ENCODE assay signal across 16 cellular contexts in the genomic region with DNA sequence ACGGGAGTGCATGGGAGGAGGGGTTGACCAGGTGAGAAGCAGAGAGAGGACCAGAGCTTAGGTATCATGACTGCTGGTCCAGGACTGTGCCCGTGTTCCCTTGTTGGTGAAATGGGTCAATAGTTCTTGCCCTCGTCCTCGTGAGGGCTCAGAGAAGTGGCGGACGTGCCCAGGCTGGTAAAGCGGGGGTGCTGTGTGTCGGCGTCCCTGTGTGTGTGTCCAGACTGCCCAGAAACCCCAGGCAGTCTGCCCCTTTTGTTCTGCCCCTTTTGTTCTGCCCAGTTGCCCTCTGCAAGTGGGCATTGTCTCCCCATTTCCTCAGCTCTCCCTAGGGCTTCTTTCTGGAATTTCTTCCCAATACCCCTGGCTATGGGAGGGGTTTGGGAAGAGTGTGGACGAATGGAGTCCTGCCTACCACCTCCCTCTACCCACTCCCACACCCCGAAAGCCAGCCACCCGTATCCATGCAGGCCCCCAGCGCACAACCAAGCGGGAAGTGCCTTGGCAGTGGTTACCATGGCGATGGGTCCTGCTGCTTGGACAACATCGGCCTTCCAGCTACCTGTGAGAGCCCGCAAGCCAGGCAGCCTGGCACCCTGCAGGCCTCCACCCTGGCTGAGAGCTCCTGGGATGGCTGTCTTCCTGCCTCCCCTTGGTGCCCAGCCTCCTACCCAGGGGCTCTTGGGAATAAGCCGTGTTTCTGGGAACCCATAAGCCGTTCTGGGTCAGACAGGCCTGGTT. TPM values are rescaled to one million over a fixed set of nuclear protein-coding genes. Genes with fewer than 3 reads are reported as not detected.
A peak's percentile ranks its signal among the peaks of the same experiment; 100 is the strongest.
DNase-seq lines count a peak whose midpoint lies in the region; ATAC-seq and TF ChIP-seq lines count a peak whose summit lies in the region.
"Had no signal": no experiment of that assay in that cellular context is flagged by ENCODE, and none has a peak within 500 bp of the region (broad histone marks: within the 10 kb centered on the region; RNA-seq: fewer than 3 reads in every experiment).

No MANE protein-coding gene starts in this region.

- H3K27me3 ChIP-seq in A673 (replicated peaks; ENCODE audit: insufficient read depth, low read depth, low read length, poor library complexity) (no peaks in the 10 kb centered on the region), foreskin keratinocyte (no peaks in the 10 kb centered on the region)
- H3K27me3 ChIP-seq: neutrophil, uterus had no signal

- no peaks in the 10 kb centered on the region for H3K9me3 Mint-ChIP-seq in nephron
- no peaks in the 10 kb centered on the region for H3K9me3 Mint-ChIP-seq in activated T-cell treated with anti-CD3 and anti-CD28 coated beads, Interleukin-2, amount 50 U/mL, for 4 hours
- H3K9me3 Mint-ChIP-seq: activated naive CD4-positive, alpha-beta T cell treated with anti-CD3 and anti-CD28 coated beads for 36 hours; effector memory CD8-positive, alpha-beta T cell had no signal

- DNase-seq in A673 (ENCODE audit: low spot score) = no peak
- DNase-seq in M059J (ENCODE audit: low read depth) = peak; percentile 22
- no peak for DNase-seq in activated T-cell treated with anti-CD3 and anti-CD28 coated beads, Interleukin-2, amount 50 U/mL, for 4 hours
- DNase-seq in stimulated activated naive CD4-positive, alpha-beta T cell (lab: John Stamatoyannopoulos, UW) = no peak
- no peak for DNase-seq in activated CD4-positive, alpha-beta T cell treated with anti-CD3 and anti-CD28 coated beads, Interleukin-2, amount 50 U/mL, for 48 hours
- no peak for DNase-seq in foreskin keratinocyte
- DNase-seq: activated CD4-positive, alpha-beta T cell treated with anti-CD3 and anti-CD28 coated beads, Interleukin-2, amount 50 U/mL, for 4 hours; activated naive CD4-positive, alpha-beta T cell treated with anti-CD3 and anti-CD28 coated beads for 36 hours; effector memory CD8-positive, alpha-beta T cell; NCI-H1436 treated with DMSO at 0.1 percent for 48 hours; SIG-M5; uterus had no signal

- peak overlapping the region; percentile 82 for H3K27ac ChIP-seq in A673 (ENCODE audit: low read depth, low read length, poor library complexity, severe bottlenecking)
- H3K27ac ChIP-seq in cingulate gyrus (ENCODE audit: low read depth, low read length) = peak overlapping the region; percentile 22
- H3K27ac ChIP-seq in foreskin keratinocyte = no peak overlapping the region
- H3K27ac ChIP-seq: neutrophil had no signal

- peaks cover 69% of the 10 kb centered on the region for H3K4me1 Mint-ChIP-seq in nephron
- H3K4me1 Mint-ChIP-seq in activated T-cell treated with anti-CD3 and anti-CD28 coated beads, Interleukin-2, amount 50 U/mL, for 4 hours (ENCODE audit: low read depth) = no peaks in the 10 kb centered on the region

- H3K4me3 ChIP-seq in A673 (ENCODE audit: low read depth, low read length, poor library complexity, severe bottlenecking) = no peak overlapping the region
- H3K4me3 ChIP-seq: uterus had no signal

- no peaks in the 10 kb centered on the region for H3K36me3 Mint-ChIP-seq in nephron (ENCODE audit: low read depth)
- no peaks in the 10 kb centered on the region for H3K36me3 Mint-ChIP-seq in activated T-cell treated with anti-CD3 and anti-CD28 coated beads, Interleukin-2, amount 50 U/mL, for 4 hours (ENCODE audit: insufficient read depth)

- H3K36me3 ChIP-seq in A673 (ENCODE audit: insufficient read depth, low read length, poor library complexity, severe bottlenecking) = no peaks in the 10 kb centered on the region
- H3K36me3 ChIP-seq: uterus had no signal

- BruUV-seq in A673 (replicated peaks; lab: Mats Ljungman, UMichigan) = no TSS peak

- CTCF ChIA-PET in A673 (lab: Charles Lee) = no interaction called here

- H3K4me1 ChIP-seq in A673 (ENCODE audit: insufficient read depth, low read length, poor library complexity, severe bottlenecking) (peaks cover 17% of the 10 kb centered on the region), foreskin keratinocyte (no peaks in the 10 kb centered on the region)
- H3K4me1 ChIP-seq: uterus had no signal

- TF ChIP-seq CTCF in A673 (conservative IDR thresholded peaks at IDR 0.05; ENCODE audit: low read depth, low read length) (no peak), nephron (IDR thresholded peaks at IDR 0.05; ENCODE audit: unreplicated experiment in 3 of 3) (no peak), foreskin keratinocyte (conservative IDR thresholded peaks at IDR 0.05) (no peak)

- no peaks in the 10 kb centered on the region for H3K9me3 ChIP-seq in A673 (ENCODE audit: low read depth, low read length, poor library complexity, severe bottlenecking)
- H3K9me3 ChIP-seq: neutrophil, uterus had no signal

- intact Hi-C loops in A673 (cut with micrococcal nuclease; ENCODE audit: unreplicated experiment) = no loop called here

- no peaks in the 10 kb centered on the region for H3K27me3 Mint-ChIP-seq in nephron (ENCODE audit: low read depth)
- no peaks in the 10 kb centered on the region for H3K27me3 Mint-ChIP-seq in activated T-cell treated with anti-CD3 and anti-CD28 coated beads, Interleukin-2, amount 50 U/mL, for 4 hours (ENCODE audit: low read depth)
- H3K27me3 Mint-ChIP-seq: effector memory CD8-positive, alpha-beta T cell had no signal

- no peak for ATAC-seq in activated T-cell treated with anti-CD3 and anti-CD28 coated beads, Interleukin-2, amount 50 U/mL, for 4 hours
- ATAC-seq in foreskin keratinocyte = no peak
- ATAC-seq: effector memory CD8-positive, alpha-beta T cell had no signal

- no peak overlapping the region for H3K4me3 Mint-ChIP-seq in nephron
- no peak overlapping the region for H3K4me3 Mint-ChIP-seq in activated T-cell treated with anti-CD3 and anti-CD28 coated beads, Interleukin-2, amount 50 U/mL, for 4 hours
- H3K4me3 Mint-ChIP-seq: activated naive CD4-positive, alpha-beta T cell treated with anti-CD3 and anti-CD28 coated beads for 36 hours; effector memory CD8-positive, alpha-beta T cell had no signal

- H3K27ac Mint-ChIP-seq in nephron = peak overlapping the region in 2 of 3 experiments; percentile 74 to 76
- H3K27ac Mint-ChIP-seq: activated naive CD4-positive, alpha-beta T cell treated with anti-CD3 and anti-CD28 coated beads for 36 hours; effector memory CD8-positive, alpha-beta T cell had no signal

- POLR2A ChIA-PET in A673 (lab: Charles Lee; ENCODE audit: low non-redundant PET) = no interaction called here

RNA-seq across cellular contexts. Expression of a gene that starts 34.7 kb away (rescaled TPM):
- 5.5 and 5.6 TPM in 2 replicates for total RNA-seq in A673 (2021)
- total RNA-seq in M059J (2014; rRNA removed; shearing (Covaris generic)) = 0.64 and 0.66 TPM in 2 replicates
- under 1 TPM; 0.25 to 0.35 (median 0.34) TPM for total RNA-seq in activated T-cell treated with anti-CD3 and anti-CD28 coated beads, Interleukin-2, amount 50 U/mL, for 4 hours
- total RNA-seq in foreskin keratinocyte = 2.7 and 3.0 TPM in 2 replicates
- 1.9 and 2.6 TPM in 2 replicates for polyA plus RNA-seq in foreskin keratinocyte

RNA-seq across cellular contexts. Expression of a gene that starts 40.6 kb away (rescaled TPM):
- total RNA-seq in A673 (2021) (not detected in 2 replicates), foreskin keratinocyte (not detected in 2 replicates)
- not detected in 2 replicates for total RNA-seq in M059J (2014; rRNA removed; shearing (Covaris generic))
- not detected for total RNA-seq in activated T-cell treated with anti-CD3 and anti-CD28 coated beads, Interleukin-2, amount 50 U/mL, for 4 hours
- 0.02 TPM in 1 of 2 replicates, not detected in the other for polyA plus RNA-seq in foreskin keratinocyte
- total RNA-seq: activated naive CD4-positive, alpha-beta T cell treated with anti-CD3 and anti-CD28 coated beads for 36 hours; uterus had no signal
- polyA plus RNA-seq: BJ had no signal

RNA-seq across cellular contexts. Expression of a gene that starts 58.9 kb away (rescaled TPM):
- total RNA-seq in A673 (2021) = 0.42 TPM in 1 of 2 replicates, not detected in the other
- total RNA-seq in M059J (2014; rRNA removed; shearing (Covaris generic)) = not detected in 2 replicates
- total RNA-seq in activated T-cell treated with anti-CD3 and anti-CD28 coated beads, Interleukin-2, amount 50 U/mL, for 4 hours = under 1 TPM in 1 of 3 donors, not detected in 2; 0.08 TPM
- total RNA-seq in foreskin keratinocyte = not detected in 2 replicates
- polyA plus RNA-seq in foreskin keratinocyte = not detected in 2 replicates
